Comparison of ENCODE assay signal across 11 cellular contexts in the genomic region with DNA sequence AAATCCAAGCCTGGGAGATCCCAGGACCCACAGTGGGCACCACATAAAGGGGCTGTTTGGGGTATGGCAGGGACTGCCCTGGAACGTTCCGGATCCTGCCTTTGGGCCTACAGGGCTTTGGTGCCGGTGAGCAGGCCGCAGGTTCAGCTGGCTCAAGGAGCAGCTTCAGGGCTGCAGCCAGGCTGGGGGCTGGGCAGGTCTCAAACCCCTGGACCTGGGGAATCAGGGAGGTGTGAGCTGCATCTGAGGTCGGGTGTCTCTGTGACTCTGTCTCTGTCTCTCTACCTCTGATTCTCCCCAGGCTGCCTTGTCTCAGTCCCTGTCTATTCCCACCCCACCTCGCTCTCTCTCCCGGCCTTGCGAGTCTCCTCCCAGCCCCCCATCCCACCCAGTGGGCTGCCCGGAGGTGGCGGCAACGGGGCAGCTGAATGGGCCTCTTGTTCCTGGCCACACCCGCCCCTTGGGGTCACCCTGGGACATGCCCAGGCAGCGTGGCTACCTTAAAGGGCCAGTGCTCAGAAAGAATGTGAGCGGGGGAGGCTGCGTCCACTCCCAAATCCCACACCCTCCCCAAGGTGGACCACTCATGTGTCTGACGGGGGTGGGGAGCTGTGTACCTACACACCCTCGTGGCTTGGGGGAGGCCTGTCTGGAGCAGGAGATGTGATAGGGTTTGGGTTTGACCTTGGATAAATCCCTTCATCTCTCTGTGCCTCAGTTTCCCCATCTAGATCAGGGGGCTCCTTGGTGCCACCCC. TPM values are rescaled to one million over a fixed set of nuclear protein-coding genes. Genes with fewer than 3 reads are reported as not detected.
DNase-seq lines count a peak whose midpoint lies in the region; ATAC-seq and TF ChIP-seq lines count a peak whose summit lies in the region.
"Had no signal": no experiment of that assay in that cellular context is flagged by ENCODE, and none has a peak within 500 bp of the region (broad histone marks: within the 10 kb centered on the region; RNA-seq: fewer than 3 reads in every experiment).

No MANE protein-coding gene starts in this region.

- WGBS in prostate gland, result 29% methylated on average over 15 of the region's 17 CpGs

- H3K9me3 ChIP-seq in right atrium auricular region (no peaks in the 10 kb centered on the region), prostate gland (no peaks in the 10 kb centered on the region)

- intact Hi-C loops in prostate gland (cut with DNase I), result loop anchor here (2.0 kb wide), 1 partner anchor 61 kb away; no protein-coding TSS in a partner anchor

- H3K4me1 ChIP-seq in right atrium auricular region, result peaks cover 0 to 58% of the 10 kb centered on the region in 2 donors
- H3K4me1 ChIP-seq in prostate gland (replicated peaks), result peaks cover 21% of the 10 kb centered on the region

- peak overlapping the region in 1 of 2 donors; percentile 3 for H3K4me3 ChIP-seq in right atrium auricular region
- no peak overlapping the region for H3K4me3 ChIP-seq in prostate gland

- no peaks in the 10 kb centered on the region for H3K27me3 ChIP-seq in right atrium auricular region
- no peaks in the 10 kb centered on the region for H3K27me3 ChIP-seq in prostate gland (replicated peaks; ENCODE audit: insufficient read depth)

- TF ChIP-seq POLR2A in prostate gland (IDR thresholded peaks at IDR 0.05), result no peak

- H3K36me3 ChIP-seq in right atrium auricular region (peaks cover 24% of the 10 kb centered on the region), prostate gland (no peaks in the 10 kb centered on the region)

- peak overlapping the region; percentile 99 for H3K27ac ChIP-seq in right atrium auricular region
- peak overlapping the region; percentile 99 to 100 for H3K27ac ChIP-seq in prostate gland

- TF ChIP-seq CTCF in right atrium auricular region (IDR thresholded peaks at IDR 0.05), result no peak
- TF ChIP-seq CTCF in prostate gland (IDR thresholded peaks at IDR 0.05), result no peak

- ATAC-seq in GM18868 (IDR thresholded peaks at IDR 0.05; ENCODE audit: unreplicated experiment) (no peak), GM18873 (IDR thresholded peaks at IDR 0.05; ENCODE audit: low FRiP score, unreplicated experiment) (no peak)
- ATAC-seq: T-cell had no signal

- peak; percentile 92 for DNase-seq in COLO829 (ENCODE audit: low spot score)
- peak in 29 of 56 donors; percentile 7 to 62 (median 29) for DNase-seq in amygdala (lab: John Stamatoyannopoulos, UW)
- no peak for DNase-seq in right atrium auricular region (ENCODE audit: low spot score)
- DNase-seq in prostate gland (ENCODE audit: low spot score), result no peak
- DNase-seq in DMS 273 treated with DMSO at 0.1 percent for 48 hours (lab: John Stamatoyannopoulos, UW), result no peak
- no peak for DNase-seq in NCI-H2081 (lab: John Stamatoyannopoulos, UW)
- DNase-seq: activated effector memory CD4-positive, alpha-beta T cell treated with anti-CD3 and anti-CD28 coated beads, Interleukin-2, amount 50 U/mL, for 16 hours; stimulated activated CD4-positive, alpha-beta T cell treated with anti-CD3 and anti-CD28 coated beads, Interleukin-4, amount 100 ng/mL, for 4 hours; T-cell had no signal

RNA-seq across cellular contexts. Expression of gene NFIC, which starts 31.1 kb away (rescaled TPM):
- total RNA-seq in right atrium auricular region, result 100 to 1,000 TPM; 111 to 196 TPM
- total RNA-seq in prostate gland, result 100 to 1,000 TPM; 160 to 168 TPM

Comparison
In these comparisons a context has a peak if more than half of its experiments do, and no peak if none do; other contexts are left out.
1. DNase-seq: peak in COLO829 (single experiment) and amygdala (29 of 56); none in right atrium auricular region (single experiment), prostate gland (single experiment), DMS 273 treated with DMSO at 0.1 percent for 48 hours (single experiment) and NCI-H2081 (0 of 2).